In the genomic region with DNA sequence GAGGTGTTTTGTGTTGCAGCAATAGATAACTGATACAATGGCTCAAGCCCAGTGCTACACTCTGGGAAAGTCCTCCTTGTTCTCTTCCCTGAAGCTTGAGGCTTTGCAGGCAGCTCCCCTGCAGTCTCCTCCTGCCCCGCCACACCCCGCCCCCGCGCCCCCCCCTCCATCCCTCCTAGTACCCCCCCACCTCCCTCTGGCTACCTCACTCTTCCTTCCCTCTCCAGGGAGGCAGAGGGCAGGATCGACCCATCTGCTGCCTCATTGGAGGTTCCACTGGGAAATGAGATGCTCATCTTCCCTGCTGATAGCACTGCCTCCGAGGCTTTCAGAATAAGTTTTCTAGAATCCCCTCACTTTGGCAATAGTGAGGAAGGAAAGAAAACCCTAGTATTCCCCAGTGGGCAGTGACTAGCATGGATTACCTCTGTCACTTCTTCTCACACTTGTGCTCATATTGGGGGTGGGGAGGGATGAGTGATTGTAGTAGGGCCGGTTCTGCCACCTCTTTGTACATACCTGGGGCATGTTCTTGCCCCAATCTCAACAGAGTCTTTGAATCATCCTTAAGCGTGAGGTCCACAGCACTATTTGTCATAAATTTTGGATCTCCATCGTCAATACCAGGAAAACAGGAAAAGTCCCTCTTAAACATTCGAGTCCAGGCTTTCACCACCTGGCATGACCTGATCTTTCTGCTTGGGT, we compare ENCODE assay signal across 1 cellular context.
TF ChIP-seq lines count a peak whose summit lies in the region.

No MANE protein-coding gene starts in this region.

TF ChIP-seq in K562, 482 proteins besides CTCF, POLR2A, EP300 and RAD21:
- TF ChIP-seq TRIM25 (IDR thresholded peaks at IDR 0.05; ENCODE audit: borderline replicate concordance) (no peak), VEZF1 (CRISPR knock-in tag; IDR thresholded peaks at IDR 0.05) (0 out of 2 replicates have a peak, but pooled peaks have one; percentile 11), CAMTA2 (CRISPR knock-in tag; conservative IDR thresholded peaks at IDR 0.05) (no peak)
